ENCODE assay signal across 1 cellular context in the genomic region with DNA sequence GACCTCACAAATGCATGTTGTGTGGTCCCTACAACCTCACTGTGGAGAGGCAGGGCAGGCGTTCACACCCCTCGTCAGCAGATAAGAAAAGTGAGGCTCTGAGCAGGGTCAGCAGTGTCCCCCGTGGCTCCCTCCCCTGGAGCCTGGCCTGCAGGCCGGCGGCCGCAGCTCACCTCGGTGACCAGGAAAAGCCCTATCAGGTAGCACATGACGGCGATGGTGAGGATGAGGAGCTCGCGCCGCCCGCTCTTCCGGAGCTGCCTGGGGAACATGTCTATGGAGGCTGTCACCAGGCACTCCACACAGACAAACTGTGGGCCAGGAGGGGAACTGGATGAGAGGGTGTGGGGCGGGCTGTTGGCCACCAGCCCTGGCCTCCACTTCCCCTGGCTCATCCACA.
TF ChIP-seq lines count a peak whose summit lies in the region.

No MANE protein-coding gene starts in this region.

TF ChIP-seq in H1, 55 proteins besides CTCF, POLR2A, EP300 and RAD21:
- TF ChIP-seq POLR2AphosphoS5 (IDR thresholded peaks at IDR 0.05; ENCODE audit: low read depth, low read length) = no peak
- TF ChIP-seq EZH2 (IDR thresholded peaks at IDR 0.05; ENCODE audit: low read depth, low read length, severe bottlenecking) = no peak
- no peak for TF ChIP-seq CHD2 (IDR thresholded peaks at IDR 0.05; ENCODE audit: low read length)
- TF ChIP-seq NANOG (IDR thresholded peaks at IDR 0.05; ENCODE audit: insufficient read depth, low read depth, low read length, poor library complexity, severe bottlenecking) = no peak
